In genomic region chr13:29103036-29103800, GRCh38 we compare ENCODE assay signal across 7 cellular contexts.
"Had no signal": no experiment of that assay in that cellular context is flagged by ENCODE, and none has a peak within 500 bp of the region (broad histone marks: within the 10 kb centered on the region; RNA-seq: fewer than 3 reads in every experiment).

No MANE protein-coding gene starts in this region.

- DNase-seq: GM23248, GOT3, H7, HFFc6 had no signal

- ATAC-seq: HCT116, HepG2 had no signal

- H3K4me3 ChIP-seq: GM23248, HAP-1 had no signal
